In genomic region chr9:129036241-129036922, GRCh38 we compare ENCODE assay signal across 8 cellular contexts.
DNase-seq lines count a peak whose midpoint lies in the region; ATAC-seq lines count a peak whose summit lies in the region.

A gene with protein sequence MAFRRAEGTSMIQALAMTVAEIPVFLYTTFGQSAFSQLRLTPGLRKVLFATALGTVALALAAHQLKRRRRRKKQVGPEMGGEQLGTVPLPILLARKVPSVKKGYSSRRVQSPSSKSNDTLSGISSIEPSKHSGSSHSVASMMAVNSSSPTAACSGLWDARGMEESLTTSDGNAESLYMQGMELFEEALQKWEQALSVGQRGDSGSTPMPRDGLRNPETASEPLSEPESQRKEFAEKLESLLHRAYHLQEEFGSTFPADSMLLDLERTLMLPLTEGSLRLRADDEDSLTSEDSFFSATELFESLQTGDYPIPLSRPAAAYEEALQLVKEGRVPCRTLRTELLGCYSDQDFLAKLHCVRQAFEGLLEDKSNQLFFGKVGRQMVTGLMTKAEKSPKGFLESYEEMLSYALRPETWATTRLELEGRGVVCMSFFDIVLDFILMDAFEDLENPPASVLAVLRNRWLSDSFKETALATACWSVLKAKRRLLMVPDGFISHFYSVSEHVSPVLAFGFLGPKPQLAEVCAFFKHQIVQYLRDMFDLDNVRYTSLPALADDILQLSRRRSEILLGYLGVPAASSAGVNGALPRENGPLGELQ (plus strand): TSS chr9:129036626. CDS start chr9:129040595, 3,969 bp downstream.

- DNase-seq in Ammon's horn (ENCODE audit: low spot score) (peak; percentile 100), GM19238 (ENCODE audit: insufficient read length, low spot score) (peak; percentile 99), NCI-H524 (lab: John Stamatoyannopoulos, UW) (peak; percentile 99 to 100), kidney tubule cell (ENCODE audit: low spot score) (peak; percentile 99)
- DNase-seq in activated CD4-positive, alpha-beta T cell treated with anti-CD3 and anti-CD28 coated beads for 4 hours = peak; percentile 89 to 91
- DNase-seq in stimulated activated CD4-positive, alpha-beta T cell treated with anti-CD3 and anti-CD28 coated beads, Interleukin-1b, Interleukin-23, amount 100 ng/mL, for 24 hours (ENCODE audit: low read depth in 4 of 4, low spot score in 1 of 4) = peak; percentile 82 to 94 (median 89)

- peak within 1 kb of the TSS; percentile 71 for H3K27ac ChIP-seq in cingulate gyrus (ENCODE audit: low read depth, low read length)

- peak; percentile 95 for ATAC-seq in HG03442 (IDR thresholded peaks at IDR 0.05; ENCODE audit: unreplicated experiment)

Comparison
In these comparisons a context has a peak if more than half of its experiments do, and no peak if none do; other contexts are left out.
1. Peak in every context shown above with its lines: DNase-seq, ATAC-seq and H3K27ac ChIP-seq.